18 cellular contexts compared by ENCODE assay signal in genomic region chr1:235317179-235317578, GRCh38. TPM values are rescaled to one million over a fixed set of nuclear protein-coding genes. Genes with fewer than 3 reads are reported as not detected.
DNase-seq lines count a peak whose midpoint lies in the region; ATAC-seq and TF ChIP-seq lines count a peak whose summit lies in the region.
"Had no signal": no experiment of that assay in that cellular context is flagged by ENCODE, and none has a peak within 500 bp of the region (broad histone marks: within the 10 kb centered on the region; RNA-seq: fewer than 3 reads in every experiment).

No MANE protein-coding gene starts in this region.

- H3K4me3 Mint-ChIP-seq in T-helper 17 cell = peak overlapping the region; percentile 9
- H3K4me3 Mint-ChIP-seq: neural progenitor cell had no signal

- no peaks in the 10 kb centered on the region for H3K27me3 ChIP-seq in fibroblast of lung (ENCODE audit: control insufficient read depth, insufficient read depth, low read length)
- H3K27me3 ChIP-seq: body of pancreas, neural progenitor cell had no signal

- H3K9me3 ChIP-seq in T-helper 17 cell (ENCODE audit: control insufficient read depth, low read length, poor library complexity, severe bottlenecking) = no peaks in the 10 kb centered on the region
- no peaks in the 10 kb centered on the region for H3K9me3 ChIP-seq in fibroblast of lung (ENCODE audit: control insufficient read depth, insufficient read depth, low read depth, low read length)
- H3K9me3 ChIP-seq: body of pancreas, Caco-2 had no signal

- H3K27ac ChIP-seq in fibroblast of lung (ENCODE audit: insufficient read depth, low read length) = no peak overlapping the region
- H3K27ac ChIP-seq: body of pancreas, neural progenitor cell had no signal

- H2AFZ ChIP-seq in fibroblast of lung (ENCODE audit: low read length) = no peak overlapping the region
- H2AFZ ChIP-seq: neural progenitor cell had no signal

- H3K4me1 Mint-ChIP-seq in T-helper 17 cell = peaks cover 63% of the 10 kb centered on the region

- no peaks in the 10 kb centered on the region for H3K27me3 Mint-ChIP-seq in T-helper 17 cell

- no peak overlapping the region for H3K27ac Mint-ChIP-seq in T-helper 17 cell
- H3K27ac Mint-ChIP-seq: neural progenitor cell had no signal

- peak overlapping the region; percentile 15 for H3K4me2 ChIP-seq in fibroblast of lung (ENCODE audit: extremely low read depth, insufficient read depth, low read length)
- H3K4me2 ChIP-seq: neural progenitor cell had no signal

- H4K20me1 ChIP-seq in fibroblast of lung (ENCODE audit: control insufficient read depth, extremely low read depth, insufficient read depth, low read length) = peaks cover 3% of the 10 kb centered on the region

- peaks cover 90% of the 10 kb centered on the region for H3K79me2 ChIP-seq in fibroblast of lung (ENCODE audit: control insufficient read depth, insufficient read depth, low read length)

- no peak for TF ChIP-seq CTCF in fibroblast of lung (conservative IDR thresholded peaks at IDR 0.05 in 1 of 2, IDR thresholded peaks at IDR 0.05 in 1 of 2; ENCODE audit: low read depth in 1 of 2, low read length in 2 of 2)

- no peak overlapping the region for H3K4me3 ChIP-seq in fibroblast of lung (replicated peaks in 1 of 4; ENCODE audit: control extremely low read depth in 1 of 4, insufficient read depth in 1 of 4, low read depth in 3 of 4, low read length in 4 of 4)
- H3K4me3 ChIP-seq: body of pancreas, neural progenitor cell, skin epidermis had no signal

- H3K36me3 Mint-ChIP-seq in T-helper 17 cell (ENCODE audit: low read depth) = peaks cover 14% of the 10 kb centered on the region

- peak; percentile 28 for DNase-seq in CD1c-positive myeloid dendritic cell (ENCODE audit: extremely low spot score)
- peak; percentile 12 for DNase-seq in GF-D8 (lab: John Stamatoyannopoulos, UW)
- DNase-seq in T-helper 17 cell = no peak
- no peak for DNase-seq in fibroblast of lung (ENCODE audit: low read depth in 2 of 2)
- DNase-seq in COLO668 (lab: John Stamatoyannopoulos, UW; ENCODE audit: unreplicated experiment) = no peak
- no peak for DNase-seq in NCI-H510A (lab: John Stamatoyannopoulos, UW)
- DNase-seq in NCI-H2171 treated with DMSO at 0.1 percent for 48 hours (lab: John Stamatoyannopoulos, UW) = no peak
- DNase-seq: body of pancreas; Caco-2; hypothalamus; KG1; left ventricle myocardium superior; NCI-H1930; NK-92 treated with Interleukin-12 subunit alpha and Interleukin-12 subunit beta, amount 100 ng/mL, for 24 hours; T-helper 1 cell had no signal

- H3K4me1 ChIP-seq in fibroblast of lung (ENCODE audit: control insufficient read depth, extremely low read depth, insufficient read depth, low read length) = no peaks in the 10 kb centered on the region
- H3K4me1 ChIP-seq: Caco-2, neural progenitor cell had no signal

- ATAC-seq in T-helper 17 cell (no peak), HG03045 (IDR thresholded peaks at IDR 0.05; ENCODE audit: unreplicated experiment) (no peak)
- ATAC-seq: body of pancreas, left ventricle myocardium superior had no signal

- no peak overlapping the region for H3K9ac ChIP-seq in fibroblast of lung (ENCODE audit: insufficient read depth, low read length)
- H3K9ac ChIP-seq: neural progenitor cell had no signal

- H3K36me3 ChIP-seq in fibroblast of lung (ENCODE audit: control insufficient read depth, insufficient read depth, low read length) = no peaks in the 10 kb centered on the region

RNA-seq across cellular contexts. Expression of gene ARID4B, which starts 10.8 kb away (rescaled TPM):
- 100 to 1,000 TPM; 163 to 182 TPM for total RNA-seq in T-helper 17 cell
- total RNA-seq in fibroblast of lung = 40.6 and 42.4 TPM in 2 replicates
- polyA plus RNA-seq in fibroblast of lung = 10.7 and 15.3 TPM in 2 replicates
- polyA plus RNA-seq in fibroblast of lung (2012) = 12.0 and 15.3 TPM in 2 replicates
- 5.1 and 17.0 TPM in 2 replicates for polyA minus RNA-seq in fibroblast of lung (ENCODE audit: low replicate concordance)

RNA-seq across cellular contexts. Expression of gene GGPS1, which starts 11.2 kb away (rescaled TPM):
- total RNA-seq in T-helper 17 cell (10 to 100 TPM; 28.0 to 28.2 TPM), fibroblast of lung (18.2 and 24.3 TPM in 2 replicates)
- 28.1 and 37.5 TPM in 2 replicates for polyA plus RNA-seq in fibroblast of lung
- polyA plus RNA-seq in fibroblast of lung (2012) = 24.0 and 33.1 TPM in 2 replicates
- 1.4 and 4.7 TPM in 2 replicates for polyA minus RNA-seq in fibroblast of lung (ENCODE audit: low replicate concordance)

RNA-seq across cellular contexts. Expression of gene TBCE, which starts 50.0 kb away (rescaled TPM):
- total RNA-seq in T-helper 17 cell (10 to 100 TPM; 14.6 to 18.3 TPM), fibroblast of lung (18.2 and 31.4 TPM in 2 replicates)
- 32.0 and 46.9 TPM in 2 replicates for polyA plus RNA-seq in fibroblast of lung
- 34.6 and 42.3 TPM in 2 replicates for polyA plus RNA-seq in fibroblast of lung (2012)
- polyA minus RNA-seq in fibroblast of lung (ENCODE audit: low replicate concordance) = 1.3 and 4.4 TPM in 2 replicates

Comparison
In these comparisons a context has a peak if more than half of its experiments do, and no peak if none do; other contexts are left out.
1. DNase-seq: peak in CD1c-positive myeloid dendritic cell (single experiment) and GF-D8 (single experiment); none in T-helper 17 cell (0 of 3), fibroblast of lung (0 of 2), COLO668 (single experiment), NCI-H510A (single experiment) and NCI-H2171 treated with DMSO at 0.1 percent for 48 hours (single experiment).